31 cellular contexts compared by ENCODE assay signal in the genomic region with DNA sequence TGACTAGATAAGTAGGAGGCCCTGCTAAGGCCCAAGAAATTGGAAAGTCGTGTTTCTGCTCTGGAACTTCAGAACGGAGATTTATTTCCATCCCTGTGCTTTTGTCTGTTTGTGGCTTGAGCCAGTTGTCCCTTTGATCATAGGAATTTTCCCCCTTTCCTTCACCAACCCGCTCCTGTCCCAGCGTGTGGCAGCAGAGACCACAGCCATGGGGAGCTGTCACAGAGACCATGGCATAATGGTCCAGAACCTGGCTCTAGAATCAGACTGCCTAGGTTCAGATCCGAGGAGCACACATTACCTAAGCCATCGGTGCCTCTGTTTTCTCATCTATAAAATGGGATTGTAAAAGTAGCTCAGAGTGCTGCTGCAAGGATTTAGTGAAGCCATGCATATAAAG.
"Had no signal": no experiment of that assay in that cellular context is flagged by ENCODE, and none has a peak within 500 bp of the region (broad histone marks: within the 10 kb centered on the region; RNA-seq: fewer than 3 reads in every experiment).

No MANE protein-coding gene starts in this region.

- H3K27ac Mint-ChIP-seq: activated CD4-positive, alpha-beta memory T cell treated with anti-CD3 and anti-CD28 coated beads for 36 hours; activated naive CD8-positive, alpha-beta T cell treated with anti-CD3 and anti-CD28 coated beads for 36 hours; activated T-helper 1 cell treated with anti-CD3 and anti-CD28 coated beads, Interleukin-12 subunit alpha, Interleukin-12 subunit beta, Interleukin-2, Interleukin-4 antibody, amounts not matched to agents 30 ng/mL and 10 ng/mL and 1 ng/mL, durations not matched to agents 14 hours and 24 hours and 36 hours; WTC11 had no signal

- H3K27me3 ChIP-seq: brain microvascular endothelial cell had no signal

- H3K4me1 Mint-ChIP-seq: activated naive CD8-positive, alpha-beta T cell treated with anti-CD3 and anti-CD28 coated beads for 36 hours; central memory CD8-positive, alpha-beta T cell; WTC11 had no signal

- H3K27ac ChIP-seq: brain microvascular endothelial cell, KMS-11, RWPE1 had no signal

- ATAC-seq: activated T-cell treated with anti-CD3 and anti-CD28 coated beads, Interleukin-2, amount 50 U/mL, for 4 hours; PC-3; Right ventricle myocardium inferior; WTC11 had no signal

- H3K9ac ChIP-seq: KMS-11 had no signal

- H3K36me3 Mint-ChIP-seq: activated CD4-positive, alpha-beta memory T cell treated with anti-CD3 and anti-CD28 coated beads for 36 hours; activated naive CD8-positive, alpha-beta T cell treated with anti-CD3 and anti-CD28 coated beads for 36 hours; WTC11 had no signal

- H3K4me2 ChIP-seq: KMS-11 had no signal

- H3K9me3 Mint-ChIP-seq: activated CD4-positive, alpha-beta memory T cell treated with anti-CD3 and anti-CD28 coated beads for 36 hours; activated naive CD8-positive, alpha-beta T cell treated with anti-CD3 and anti-CD28 coated beads for 36 hours; activated T-cell treated with anti-CD3 and anti-CD28 coated beads, Interleukin-2, amount 50 U/mL, for 4 hours; activated T-helper 1 cell treated with anti-CD3 and anti-CD28 coated beads, Interleukin-12 subunit alpha, Interleukin-12 subunit beta, Interleukin-2, Interleukin-4 antibody, amounts not matched to agents 30 ng/mL and 10 ng/mL and 1 ng/mL, durations not matched to agents 14 hours and 24 hours and 36 hours; central memory CD8-positive, alpha-beta T cell; WTC11 had no signal

- DNase-seq: activated CD4-positive, alpha-beta memory T cell treated with anti-CD3 and anti-CD28 coated beads for 36 hours; activated CD4-positive, alpha-beta T cell treated with anti-CD3 and anti-CD28 coated beads for 4 hours; activated CD4-positive, alpha-beta T cell treated with anti-CD3 and anti-CD28 coated beads, Interleukin-2, amount 50 U/mL, for 1 hour; activated CD4-positive, CD25-positive, alpha-beta regulatory T cell treated with anti-CD3 and anti-CD28 coated beads, Interleukin-2, amount 50 U/mL, for 72 hours; activated CD8-positive, alpha-beta memory T cell treated with anti-CD3 and anti-CD28 coated beads, Interleukin-2, amount 50 U/mL, for 4 hours; activated naive CD4-positive, alpha-beta T cell treated with anti-CD3 and anti-CD28 coated beads, Interleukin-2, amount 50 U/mL, for 16 hours; activated naive CD8-positive, alpha-beta T cell treated with anti-CD3 and anti-CD28 coated beads for 36 hours; activated T-cell treated with anti-CD3 and anti-CD28 coated beads for 4 hours; activated T-cell treated with anti-CD3 and anti-CD28 coated beads, Interleukin-2, amount 50 U/mL, for 4 hours; amniotic stem cell; aorta; brain microvascular endothelial cell; NCI-H1105 treated with DMSO at 0.1 percent for 48 hours; NCI-H1436; NCI-H1694; NCI-H1930; NCI-H2081 treated with DMSO at 0.1 percent for 48 hours; NCI-H226; NCI-H446 treated with DMSO at 0.1 percent for 48 hours; NCI-H69; NCI-H82; NK-92 treated with Interleukin-12 subunit alpha and Interleukin-12 subunit beta, amount 100 ng/mL, for 24 hours; PC-3; SIG-M5; T1000 had no signal

- H3K36me3 ChIP-seq: brain microvascular endothelial cell had no signal

- H3K4me3 Mint-ChIP-seq: activated CD4-positive, alpha-beta memory T cell treated with anti-CD3 and anti-CD28 coated beads for 36 hours; activated naive CD8-positive, alpha-beta T cell treated with anti-CD3 and anti-CD28 coated beads for 36 hours; activated T-cell treated with anti-CD3 and anti-CD28 coated beads, Interleukin-2, amount 50 U/mL, for 4 hours; activated T-helper 1 cell treated with anti-CD3 and anti-CD28 coated beads, Interleukin-12 subunit alpha, Interleukin-12 subunit beta, Interleukin-2, Interleukin-4 antibody, amounts not matched to agents 30 ng/mL and 10 ng/mL and 1 ng/mL, durations not matched to agents 14 hours and 24 hours and 36 hours; central memory CD8-positive, alpha-beta T cell; WTC11 had no signal
